Comparison of ENCODE assay signal across 13 cellular contexts in the genomic region with DNA sequence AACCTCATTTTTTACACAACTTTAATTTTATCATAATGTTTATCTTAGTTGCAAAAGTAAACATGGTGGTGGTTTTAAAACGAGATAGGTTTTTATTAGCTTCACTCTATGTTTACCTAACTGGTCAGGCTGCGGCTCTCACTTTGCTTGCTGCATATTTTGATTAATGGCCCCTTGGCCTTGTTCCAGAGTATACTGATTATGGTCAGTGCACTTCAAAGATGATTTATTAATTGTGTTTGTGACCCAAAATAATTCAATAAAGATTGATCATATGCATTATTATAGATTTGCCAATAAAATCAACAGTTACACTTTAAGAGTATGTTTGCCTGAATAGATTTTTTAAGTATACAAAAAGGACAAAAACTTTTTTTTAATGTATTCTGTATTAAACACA.
A peak's percentile ranks its signal among the peaks of the same experiment; 100 is the strongest.
DNase-seq lines count a peak whose midpoint lies in the region; ATAC-seq and TF ChIP-seq lines count a peak whose summit lies in the region.
"Had no signal": no experiment of that assay in that cellular context is flagged by ENCODE, and none has a peak within 500 bp of the region (broad histone marks: within the 10 kb centered on the region; RNA-seq: fewer than 3 reads in every experiment).

No MANE protein-coding gene starts in this region.

- H3K79me2 ChIP-seq in PC-9 (ENCODE audit: low read depth) = no peaks in the 10 kb centered on the region

- no peak for ATAC-seq in stimulated activated naive CD8-positive, alpha-beta T cell treated with anti-CD3 and anti-CD28 coated beads, Interleukin-15, amount 100 ng/mL, for 72 hours
- no peak for ATAC-seq in HG03439 (IDR thresholded peaks at IDR 0.05; ENCODE audit: unreplicated experiment)
- ATAC-seq: left lobe of liver; stimulated activated effector memory CD8-positive, alpha-beta T cell treated with anti-CD3 and anti-CD28 coated beads, Interleukin-12 subunit alpha, Interleukin-12 subunit beta, amount 100 ng/mL, for 72 hours had no signal

- TF ChIP-seq CTCF in LNCaP clone FGC (IDR thresholded peaks at IDR 0.05; ENCODE audit: control insufficient read depth, extremely low read depth, insufficient read depth) (no peak), PC-9 (conservative IDR thresholded peaks at IDR 0.05) (no peak), fibroblast of pulmonary artery (IDR thresholded peaks at IDR 0.05; ENCODE audit: low read length, missing control alignments) (no peak)

- H3K4me1 Mint-ChIP-seq in stimulated activated naive CD8-positive, alpha-beta T cell treated with anti-CD3 and anti-CD28 coated beads, Interleukin-15, amount 100 ng/mL, for 72 hours = no peaks in the 10 kb centered on the region
- no peaks in the 10 kb centered on the region for H3K4me1 Mint-ChIP-seq in activated T-helper 1 cell treated with anti-CD3 and anti-CD28 coated beads, Interleukin-12 subunit alpha, Interleukin-12 subunit beta, Interleukin-2, Interleukin-4 antibody, amounts not matched to agents 30 ng/mL and 10 ng/mL and 1 ng/mL, durations not matched to agents 14 hours and 24 hours and 36 hours (ENCODE audit: low read depth)
- H3K4me1 Mint-ChIP-seq: central memory CD8-positive, alpha-beta T cell; stimulated activated effector memory CD8-positive, alpha-beta T cell treated with anti-CD3 and anti-CD28 coated beads, Interleukin-12 subunit alpha, Interleukin-12 subunit beta, amount 100 ng/mL, for 72 hours had no signal

- no peaks in the 10 kb centered on the region for H3K9me3 Mint-ChIP-seq in stimulated activated naive CD8-positive, alpha-beta T cell treated with anti-CD3 and anti-CD28 coated beads, Interleukin-15, amount 100 ng/mL, for 72 hours
- H3K9me3 Mint-ChIP-seq in activated T-helper 1 cell treated with anti-CD3 and anti-CD28 coated beads, Interleukin-12 subunit alpha, Interleukin-12 subunit beta, Interleukin-2, Interleukin-4 antibody, amounts not matched to agents 30 ng/mL and 10 ng/mL and 1 ng/mL, durations not matched to agents 14 hours and 24 hours and 36 hours = no peaks in the 10 kb centered on the region
- H3K9me3 Mint-ChIP-seq: central memory CD8-positive, alpha-beta T cell; stimulated activated effector memory CD8-positive, alpha-beta T cell treated with anti-CD3 and anti-CD28 coated beads, Interleukin-12 subunit alpha, Interleukin-12 subunit beta, amount 100 ng/mL, for 72 hours had no signal

- H3K36me3 ChIP-seq in PC-9 (ENCODE audit: low read depth) = no peaks in the 10 kb centered on the region

- H3K27ac Mint-ChIP-seq in stimulated activated naive CD8-positive, alpha-beta T cell treated with anti-CD3 and anti-CD28 coated beads, Interleukin-15, amount 100 ng/mL, for 72 hours = no peak overlapping the region
- H3K27ac Mint-ChIP-seq in activated T-helper 1 cell treated with anti-CD3 and anti-CD28 coated beads, Interleukin-12 subunit alpha, Interleukin-12 subunit beta, Interleukin-2, Interleukin-4 antibody, amounts not matched to agents 30 ng/mL and 10 ng/mL and 1 ng/mL, durations not matched to agents 14 hours and 24 hours and 36 hours = no peak overlapping the region
- H3K27ac Mint-ChIP-seq: stimulated activated effector memory CD8-positive, alpha-beta T cell treated with anti-CD3 and anti-CD28 coated beads, Interleukin-12 subunit alpha, Interleukin-12 subunit beta, amount 100 ng/mL, for 72 hours had no signal

- POLR2A ChIA-PET in PC-9 (lab: Charles Lee; ENCODE audit: unreplicated experiment) = no interaction called here

- no peaks in the 10 kb centered on the region for H3K9me3 ChIP-seq in PC-9 (ENCODE audit: insufficient read depth, low read depth)

- DNase-seq in AG08396 (ENCODE audit: low spot score) (peak; percentile 4), LNCaP clone FGC (ENCODE audit: low read depth) (peak; percentile 91), PC-9 (peak; percentile 12 to 84), fibroblast of pulmonary artery (ENCODE audit: low read depth) (peak; percentile 24)
- DNase-seq in activated CD4-positive, alpha-beta T cell treated with anti-CD3 and anti-CD28 coated beads, Interleukin-2, amount 50 U/mL, for 48 hours = no peak
- no peak for DNase-seq in stimulated activated naive CD8-positive, alpha-beta T cell treated with anti-CD3 and anti-CD28 coated beads, Interleukin-15, amount 100 ng/mL, for 72 hours
- no peak for DNase-seq in activated T-helper 1 cell treated with anti-CD3 and anti-CD28 coated beads, Interleukin-12 subunit alpha, Interleukin-12 subunit beta, Interleukin-2, Interleukin-4 antibody, amounts not matched to agents 30 ng/mL and 10 ng/mL and 1 ng/mL, durations not matched to agents 14 hours and 24 hours and 36 hours (ENCODE audit: low spot score)
- DNase-seq: Kasumi-1, nucleus accumbens had no signal

- no peaks in the 10 kb centered on the region for H3K36me3 Mint-ChIP-seq in activated T-helper 1 cell treated with anti-CD3 and anti-CD28 coated beads, Interleukin-12 subunit alpha, Interleukin-12 subunit beta, Interleukin-2, Interleukin-4 antibody, amounts not matched to agents 30 ng/mL and 10 ng/mL and 1 ng/mL, durations not matched to agents 14 hours and 24 hours and 36 hours (ENCODE audit: low read depth)
- H3K36me3 Mint-ChIP-seq: stimulated activated effector memory CD8-positive, alpha-beta T cell treated with anti-CD3 and anti-CD28 coated beads, Interleukin-12 subunit alpha, Interleukin-12 subunit beta, amount 100 ng/mL, for 72 hours had no signal

- peaks cover 31% of the 10 kb centered on the region for H3K27me3 ChIP-seq in PC-9 (ENCODE audit: insufficient read depth, low read depth)

- H3F3A ChIP-seq in PC-9 (ENCODE audit: insufficient read depth, low read depth) = no peaks in the 10 kb centered on the region

- no peak overlapping the region for H3K4me2 ChIP-seq in PC-9

- H3K4me3 Mint-ChIP-seq in stimulated activated naive CD8-positive, alpha-beta T cell treated with anti-CD3 and anti-CD28 coated beads, Interleukin-15, amount 100 ng/mL, for 72 hours = no peak overlapping the region
- H3K4me3 Mint-ChIP-seq in activated T-helper 1 cell treated with anti-CD3 and anti-CD28 coated beads, Interleukin-12 subunit alpha, Interleukin-12 subunit beta, Interleukin-2, Interleukin-4 antibody, amounts not matched to agents 30 ng/mL and 10 ng/mL and 1 ng/mL, durations not matched to agents 14 hours and 24 hours and 36 hours = no peak overlapping the region
- H3K4me3 Mint-ChIP-seq: central memory CD8-positive, alpha-beta T cell; stimulated activated effector memory CD8-positive, alpha-beta T cell treated with anti-CD3 and anti-CD28 coated beads, Interleukin-12 subunit alpha, Interleukin-12 subunit beta, amount 100 ng/mL, for 72 hours had no signal

- CTCF ChIA-PET in PC-9 (lab: Charles Lee) = no interaction called here

- no TSS peak for BruUV-seq in PC-9 (replicated peaks; lab: Mats Ljungman, UMichigan)

- H3K27me3 Mint-ChIP-seq in stimulated activated naive CD8-positive, alpha-beta T cell treated with anti-CD3 and anti-CD28 coated beads, Interleukin-15, amount 100 ng/mL, for 72 hours = no peaks in the 10 kb centered on the region
- no peaks in the 10 kb centered on the region for H3K27me3 Mint-ChIP-seq in activated T-helper 1 cell treated with anti-CD3 and anti-CD28 coated beads, Interleukin-12 subunit alpha, Interleukin-12 subunit beta, Interleukin-2, Interleukin-4 antibody, amounts not matched to agents 30 ng/mL and 10 ng/mL and 1 ng/mL, durations not matched to agents 14 hours and 24 hours and 36 hours (ENCODE audit: insufficient read depth)
- H3K27me3 Mint-ChIP-seq: central memory CD8-positive, alpha-beta T cell had no signal

- peaks cover 7% of the 10 kb centered on the region; the same call in 1 of the 2 replicates for H3K4me1 ChIP-seq in PC-9 (replicated peaks; ENCODE audit: insufficient read depth)

- H4K20me1 ChIP-seq in PC-9 (ENCODE audit: insufficient read depth) = peaks cover 41% of the 10 kb centered on the region

- no peak overlapping the region for H2AFZ ChIP-seq in PC-9

- no peak overlapping the region for H3K27ac ChIP-seq in PC-9

- intact Hi-C loops in PC-9 (cut with micrococcal nuclease; ENCODE audit: unreplicated experiment) = loop anchor here (2.0 kb wide), 1 partner anchor 61 kb away; no protein-coding TSS in a partner anchor
- intact Hi-C loops in activated T-helper 1 cell treated with anti-CD3 and anti-CD28 coated beads, Interleukin-12 subunit alpha, Interleukin-12 subunit beta, Interleukin-2, Interleukin-4 antibody, amounts not matched to agents 30 ng/mL and 10 ng/mL and 1 ng/mL, durations not matched to agents 14 hours and 24 hours and 36 hours (cut with micrococcal nuclease) = no loop called here

- H3K9me2 ChIP-seq in PC-9 (ENCODE audit: insufficient read depth) = no peaks in the 10 kb centered on the region

- H3K4me3 ChIP-seq in LNCaP clone FGC (ENCODE audit: low read depth, low read length) = no peak overlapping the region
- H3K4me3 ChIP-seq in PC-9 = no peak overlapping the region
- no peak overlapping the region for H3K4me3 ChIP-seq in fibroblast of pulmonary artery (replicated peaks; ENCODE audit: low read depth, low read length)

Comparison
In these comparisons a context has a peak if more than half of its experiments do, and no peak if none do; other contexts are left out.
1. DNase-seq: peak in AG08396 (single experiment), LNCaP clone FGC (single experiment), PC-9 (2 of 2) and fibroblast of pulmonary artery (single experiment); none in activated CD4-positive, alpha-beta T cell treated with anti-CD3 and anti-CD28 coated beads, Interleukin-2, amount 50 U/mL, for 48 hours (0 of 2), stimulated activated naive CD8-positive, alpha-beta T cell treated with anti-CD3 and anti-CD28 coated beads, Interleukin-15, amount 100 ng/mL, for 72 hours (0 of 2) and activated T-helper 1 cell treated with anti-CD3 and anti-CD28 coated beads, Interleukin-12 subunit alpha, Interleukin-12 subunit beta, Interleukin-2, Interleukin-4 antibody, amounts not matched to agents 30 ng/mL and 10 ng/mL and 1 ng/mL, durations not matched to agents 14 hours and 24 hours and 36 hours (single experiment).